10 cellular contexts compared by ENCODE assay signal in genomic region chr11:31813961-31814868, GRCh38. TPM values are rescaled to one million over a fixed set of nuclear protein-coding genes. Genes with fewer than 3 reads are reported as not detected.
DNase-seq lines count a peak whose midpoint lies in the region; ATAC-seq and TF ChIP-seq lines count a peak whose summit lies in the region.
"Had no signal": no experiment of that assay in that cellular context is flagged by ENCODE, and none has a peak within 500 bp of the region (broad histone marks: within the 10 kb centered on the region; RNA-seq: fewer than 3 reads in every experiment).

No MANE protein-coding gene starts in this region.

- no peak for ATAC-seq in PC-3
- ATAC-seq in gastrocnemius medialis: no peak
- ATAC-seq: Right ventricle myocardium inferior had no signal

- no peak overlapping the region for H3K27ac Mint-ChIP-seq in glutamatergic neuron (ENCODE audit: unreplicated experiment)

- peak overlapping the region; percentile 94 for H2AFZ ChIP-seq in PC-3 (ENCODE audit: low read length)

- H3F3A ChIP-seq in PC-3 (ENCODE audit: low read length, unreplicated experiment): no peaks in the 10 kb centered on the region

- no peaks in the 10 kb centered on the region for H3K36me3 ChIP-seq in PC-3 (ENCODE audit: low read depth, low read length)
- no peaks in the 10 kb centered on the region for H3K36me3 ChIP-seq in gastrocnemius medialis

- H3K4me1 ChIP-seq in PC-3 (ENCODE audit: insufficient read depth, low read length) (peaks cover 34% of the 10 kb centered on the region), gastrocnemius medialis (peaks cover 74 to 88% of the 10 kb centered on the region in 2 donors)

- H3K9me2 ChIP-seq in PC-3 (replicated peaks; ENCODE audit: low read length): no peaks in the 10 kb centered on the region

- POLR2A ChIA-PET in PC-3 (lab: Charles Lee; ENCODE audit: unreplicated experiment): no interaction called here

- H3K79me2 ChIP-seq in PC-3 (ENCODE audit: low read length): peaks cover 12% of the 10 kb centered on the region

- TF ChIP-seq POLR2A in gastrocnemius medialis (IDR thresholded peaks at IDR 0.05): no peak

- BruUV-seq in PC-3 (replicated peaks; lab: Mats Ljungman, UMichigan): no TSS peak

- peak overlapping the region; percentile 74 for H3K9ac ChIP-seq in PC-3 (ENCODE audit: low read length)

- peaks cover 23% of the 10 kb centered on the region for H3K4me1 Mint-ChIP-seq in glutamatergic neuron (ENCODE audit: low read depth, unreplicated experiment)

- H3K27me3 Mint-ChIP-seq in glutamatergic neuron (ENCODE audit: unreplicated experiment): peaks cover 43% of the 10 kb centered on the region

- no peak for TF ChIP-seq CTCF in PC-3 (conservative IDR thresholded peaks at IDR 0.05; ENCODE audit: low read depth, low read length)
- no peak for TF ChIP-seq CTCF in glutamatergic neuron (IDR thresholded peaks at IDR 0.05; ENCODE audit: partially characterized antibody, unreplicated experiment)
- TF ChIP-seq CTCF in gastrocnemius medialis (IDR thresholded peaks at IDR 0.05 in 4 of 5, conservative IDR thresholded peaks at IDR 0.05 in 1 of 5): no peak

- H3K27me3 ChIP-seq in PC-3 (ENCODE audit: low read length): no peaks in the 10 kb centered on the region
- H3K27me3 ChIP-seq in gastrocnemius medialis: peaks cover 97 to 100% (median 100%) of the 10 kb centered on the region in 3 donors

- DNase-seq in NCI-H345 (lab: John Stamatoyannopoulos, UW) (peak; percentile 13), NCI-H345 treated with DMSO at 0.1 percent for 48 hours (lab: John Stamatoyannopoulos, UW; ENCODE audit: unreplicated experiment) (no peak), PC-3 (peak; percentile 12), glutamatergic neuron (no peak), gastrocnemius medialis (no peak), NCI-H146 (lab: John Stamatoyannopoulos, UW) (no peak), HCEC 1CT (no peak)
- DNase-seq in effector CD4-positive, alpha-beta T cell: no peak
- DNase-seq: activated CD8-positive, alpha-beta memory T cell treated with anti-CD3 and anti-CD28 coated beads, Interleukin-2, amount 50 U/mL, for 48 hours had no signal

- H3K9me3 ChIP-seq in PC-3 (ENCODE audit: low read length) (no peaks in the 10 kb centered on the region), gastrocnemius medialis (no peaks in the 10 kb centered on the region)

- H3K4me3 Mint-ChIP-seq in glutamatergic neuron (ENCODE audit: unreplicated experiment): peak overlapping the region; percentile 66

- H3K4me3 ChIP-seq in PC-3 (ENCODE audit: low read length) (peak overlapping the region; percentile 74), gastrocnemius medialis (peak overlapping the region in 3 of 4 donors; percentile 43 to 68 (median 53))

- peaks cover 24% of the 10 kb centered on the region for H3K9me3 Mint-ChIP-seq in glutamatergic neuron (ENCODE audit: unreplicated experiment)

- intact Hi-C loops in PC-3 (cut with micrococcal nuclease) (loop anchor here (2.0 to 5.0 kb wide), 3 partner anchors 57 to 169 kb away; no protein-coding TSS in a partner anchor), gastrocnemius medialis (cut with DNase I; ENCODE audit: low total_unique reads) (loop anchor here (5.0 kb wide), 1 partner anchor 172 kb away; no protein-coding TSS in a partner anchor)

- in situ Hi-C loops in gastrocnemius medialis (cut with MboI; ENCODE audit: low sequenced_read_pairs in 4 of 4): no loop called here

- no peaks in the 10 kb centered on the region for H4K20me1 ChIP-seq in PC-3 (ENCODE audit: low read length)

- no peak overlapping the region for H3K27ac ChIP-seq in PC-3 (ENCODE audit: low read length)
- H3K27ac ChIP-seq in gastrocnemius medialis: no peak overlapping the region

- CTCF ChIA-PET in PC-3 (lab: Charles Lee): no interaction called here

- peaks cover 5% of the 10 kb centered on the region for H3K36me3 Mint-ChIP-seq in glutamatergic neuron (ENCODE audit: unreplicated experiment)

- peak overlapping the region; percentile 97 for H3K4me2 ChIP-seq in PC-3 (ENCODE audit: low read length)

RNA-seq across cellular contexts. Expression of gene PAX6, which starts 3.1 kb away (rescaled TPM):
- total RNA-seq in PC-3 (2014; rRNA removed) (14.6 and 25.7 TPM in 2 replicates), glutamatergic neuron (ENCODE audit: unreplicated experiment) (30.7 TPM), gastrocnemius medialis (not detected)
- total RNA-seq: Right ventricle myocardium inferior had no signal

Comparison
In these comparisons a context has a peak if more than half of its experiments do, and no peak if none do; other contexts are left out.
1. DNase-seq: peak in NCI-H345 (single experiment) and PC-3 (single experiment); none in NCI-H345 treated with DMSO at 0.1 percent for 48 hours (single experiment), glutamatergic neuron (single experiment), gastrocnemius medialis (0 of 2), NCI-H146 (single experiment), HCEC 1CT (single experiment) and effector CD4-positive, alpha-beta T cell (single experiment).
2. RNA of gene PAX6, which starts 3.1 kb away (total RNA-seq): 30.7 TPM in glutamatergic neuron (single experiment) and 14.6 to 25.7 TPM in PC-3; not detected in gastrocnemius medialis; every median in the first group is over 10 times any median in the second.